Comparison of ENCODE assay signal across 1 cellular context in genomic region chr12:67410667-67411067, GRCh38.
TF ChIP-seq lines count a peak whose summit lies in the region.

No MANE protein-coding gene starts in this region.

TF ChIP-seq in liver, 16 proteins besides CTCF, POLR2A, EP300 and RAD21 (continued from another document):
- TF ChIP-seq REST (IDR thresholded peaks at IDR 0.05) (peak; percentile 18), ZBTB33 (IDR thresholded peaks at IDR 0.05) (no peak), JUND (IDR thresholded peaks at IDR 0.05) (no peak), RXRA (IDR thresholded peaks at IDR 0.05) (peak; percentile 15 to 23), HNF4A (conservative IDR thresholded peaks at IDR 0.05) (peak; percentile 69 to 84), SP1 (IDR thresholded peaks at IDR 0.05) (peak; percentile 63)
